ENCODE assay signal across 8 cellular contexts in genomic region chr9:64369111-64369510, GRCh38.
DNase-seq lines count a peak whose midpoint lies in the region; ATAC-seq, FAIRE-seq and TF ChIP-seq lines count a peak whose summit lies in the region.
"Not testable (repeated sequence)": the region's sequence is repeated elsewhere in the genome, so short reads cannot be mapped to it uniquely, and the experiment has no call there.

No MANE protein-coding gene starts in this region.

- not testable (repeated sequence) for TF ChIP-seq EP300 in GM12878 (IDR thresholded peaks at IDR 0.05; ENCODE audit: borderline replicate concordance in 1 of 2, control insufficient read depth in 1 of 2, low read depth in 2 of 2, low read length in 2 of 2); transverse colon (IDR thresholded peaks at IDR 0.05; ENCODE audit: low read depth)

- H2AFZ ChIP-seq in GM23338; GM12878 (ENCODE audit: control insufficient read depth, low read depth, low read length): not testable (repeated sequence)

- H3K36me3 ChIP-seq in GM23338 (ENCODE audit: insufficient read depth); GM12878 (ENCODE audit: control insufficient read depth in 2 of 2, insufficient read depth in 2 of 2, low read length in 1 of 2); transverse colon: not testable (repeated sequence)

- FAIRE-seq in GM12878 (lab: Jason Lieb, UNC): not testable (repeated sequence)

- not testable (repeated sequence) for H3K4me1 Mint-ChIP-seq in GM23338, immature natural killer cell

- H3K4me3 ChIP-seq in GM23338, GM12878: not testable (repeated sequence)
- H3K4me3 ChIP-seq in transverse colon: peak overlapping the region in 1 of 4 donors; percentile 40

- CTCF ChIA-PET in GM12878 (lab: Yijun Ruan, JAX): not testable (repeated sequence)

- H3F3A ChIP-seq in GM23338 (replicated peaks; ENCODE audit: low read depth): not testable (repeated sequence)

- DNase-seq in GM23338 (ENCODE audit: low spot score); GM12878 (ENCODE audit: low read depth, low spot score): not testable (repeated sequence)
- DNase-seq in activated CD4-positive, alpha-beta T cell treated with anti-CD3 and anti-CD28 coated beads, Interleukin-2, amount 50 U/mL, for 24 hours (ENCODE audit: low read depth in 1 of 2, low spot score in 1 of 2): peak; percentile 53 to 66
- DNase-seq in immature natural killer cell (peak in 2 of 3 donors; percentile 73 to 84), transverse colon (peak; percentile 91)
- DNase-seq in stimulated activated CD4-positive, alpha-beta T cell treated with anti-CD3 and anti-CD28 coated beads, Interleukin-12 subunit alpha, Interleukin-12 subunit beta, amount 100 ng/mL, for 48 hours (ENCODE audit: low read depth in 2 of 3, low spot score in 1 of 3): peak; percentile 68 to 74 (median 72)

- SMC1A ChIA-PET in GM12878 (lab: Charles Lee; ENCODE audit: uncharacterized antibody, unreplicated experiment): not testable (repeated sequence)

- not testable (repeated sequence) for H3K9me2 ChIP-seq in GM23338 (ENCODE audit: insufficient read depth)

- H3K9me3 Mint-ChIP-seq in GM23338, immature natural killer cell: not testable (repeated sequence)

- not testable (repeated sequence) for TF ChIP-seq POLR2A in GM18505 (IDR thresholded peaks at IDR 0.05; ENCODE audit: borderline replicate concordance, extremely low read depth, insufficient read depth, insufficient read length); GM12878 (IDR thresholded peaks at IDR 0.05; ENCODE audit: low read depth, low read length); transverse colon (IDR thresholded peaks at IDR 0.05)

- peaks cover 19% of the 10 kb centered on the region for H3K27me3 ChIP-seq in GM23338 (ENCODE audit: insufficient read depth)
- not testable (repeated sequence) for H3K27me3 ChIP-seq in GM12878 (replicated peaks in 1 of 2; ENCODE audit: control insufficient read depth in 2 of 2, insufficient read depth in 2 of 2, low read length in 1 of 2); transverse colon

- not testable (repeated sequence) for H3K36me3 Mint-ChIP-seq in GM23338 (ENCODE audit: low read depth); immature natural killer cell

- 0 out of 2 replicates have a peak, but pooled peaks have one; percentile 20 for TF ChIP-seq RAD21 in GM12878 (IDR thresholded peaks at IDR 0.05; ENCODE audit: insufficient read depth, low read depth, low read length)

- not testable (repeated sequence) for H3K9ac ChIP-seq in GM12878 (ENCODE audit: control insufficient read depth, insufficient read depth, low read length)

- intact Hi-C loops in GM12878 (cut with micrococcal nuclease; ENCODE audit: unreplicated experiment); transverse colon (cut with DNase I; ENCODE audit: low total_unique reads): not testable (repeated sequence)

- H3K27ac ChIP-seq in GM23338 (ENCODE audit: low read depth); GM12878 (ENCODE audit: control insufficient read depth, insufficient read depth); transverse colon: not testable (repeated sequence)

- not testable (repeated sequence) for H3K9me3 ChIP-seq in GM12878 (replicated peaks; ENCODE audit: control insufficient read depth, insufficient read depth, low read length); transverse colon

- not testable (repeated sequence) for BruUV-seq in GM12878 (replicated peaks; lab: Mats Ljungman, UMichigan)

- in situ Hi-C loops in GM12878 (cut with MboI); transverse colon (cut with MboI; ENCODE audit: low pct_ligation_motif_present in 1 of 4, low pct_unique_long_range_greater_than_20kb in 1 of 4, low sequenced_read_pairs in 3 of 4): not testable (repeated sequence)

- not testable (repeated sequence) for H3K27ac Mint-ChIP-seq in GM23338, immature natural killer cell

- not testable (repeated sequence) for H3K79me2 ChIP-seq in GM23338 (replicated peaks; ENCODE audit: insufficient read depth); GM12878 (ENCODE audit: control insufficient read depth, insufficient read depth, low read length)

- H3K4me2 ChIP-seq in GM23338; GM12878 (ENCODE audit: control insufficient read depth, insufficient read depth): not testable (repeated sequence)

- RAD21 ChIA-PET in GM12878 (lab: Charles Lee; ENCODE audit: unreplicated experiment): not testable (repeated sequence)

- TF ChIP-seq CTCF in GM23338 (conservative IDR thresholded peaks at IDR 0.05; ENCODE audit: low read depth in 2 of 2) (peak; percentile 18 to 56; a peak in 2 of 4 replicates), GM12878 (IDR thresholded peaks at IDR 0.05 in 2 of 3, conservative IDR thresholded peaks at IDR 0.05 in 1 of 3; ENCODE audit: control insufficient read depth in 2 of 3, extremely low read depth in 1 of 3, insufficient read depth in 1 of 3, low read depth in 3 of 3, low read length in 3 of 3) (peak in 2 of 3 experiments; percentile 8 to 33; a peak in 2 of 6 replicates), transverse colon (IDR thresholded peaks at IDR 0.05) (peak in 4 of 5 experiments; percentile 31 to 55 (median 39))

- not testable (repeated sequence) for H3K27me3 Mint-ChIP-seq in GM23338 (ENCODE audit: insufficient read depth, low read depth, poor library complexity); immature natural killer cell (ENCODE audit: low read depth in 3 of 3)

- POLR2A ChIA-PET in GM12878 (lab: Charles Lee): not testable (repeated sequence)

- H3K4me1 ChIP-seq in GM23338 (ENCODE audit: insufficient read depth); GM12878 (ENCODE audit: control insufficient read depth, insufficient read depth, low read length); transverse colon: not testable (repeated sequence)

- H4K20me1 ChIP-seq in GM23338 (replicated peaks; ENCODE audit: insufficient read depth); GM12878 (ENCODE audit: control insufficient read depth, insufficient read depth): not testable (repeated sequence)

- ATAC-seq in GM18505 (IDR thresholded peaks at IDR 0.05; ENCODE audit: unreplicated experiment) (peak; percentile 100), GM23338 (peak; percentile 100), HG03457 (IDR thresholded peaks at IDR 0.05; ENCODE audit: unreplicated experiment) (peak; percentile 100), GM12878 (peak; percentile 100)

- not testable (repeated sequence) for H3K4me3 Mint-ChIP-seq in GM23338, immature natural killer cell

- 1% methylated on average over 21 of the region's 44 CpGs for WGBS in GM12878 (ENCODE audit: insufficient coverage, insufficient replicate concordance, low lambda C conversion rate, missing lambda C conversion rate)
- no CpG with 5 or more reads among the region's 44 CpGs for WGBS in transverse colon (ENCODE audit: low coverage in 1 of 2), 2 donors

TF ChIP-seq in GM12878, 131 proteins besides CTCF, POLR2A, EP300 and RAD21:
- peak in 1 of 2 experiments; percentile 8; a peak in 1 of 4 replicates for TF ChIP-seq BHLHE40 (IDR thresholded peaks at IDR 0.05; ENCODE audit: borderline replicate concordance in 1 of 2, low read depth in 2 of 2, low read length in 1 of 2)
TF ChIP-seq in GM12878: peak in this region for 1; not testable (repeated sequence) for 130.
